32 cellular contexts compared by ENCODE assay signal in genomic region chr20:19431308-19431685, GRCh38.
"Had no signal": no experiment of that assay in that cellular context is flagged by ENCODE, and none has a peak within 500 bp of the region (broad histone marks: within the 10 kb centered on the region; RNA-seq: fewer than 3 reads in every experiment).

No MANE protein-coding gene starts in this region.

- ATAC-seq: activated CD8-positive, alpha-beta memory T cell treated with anti-CD3 and anti-CD28 coated beads, Interleukin-2, amount 10 ng/mL, durations not matched to agents 7 days and 5 days; activated CD8-positive, alpha-beta T cell treated with anti-CD3 and anti-CD28 coated beads, Interleukin-2, amount 10 ng/mL, durations not matched to agents 7 days and 5 days; activated naive CD8-positive, alpha-beta T cell treated with anti-CD3 and anti-CD28 coated beads, Interleukin-2, amount 50 U/mL, for 24 hours; body of pancreas had no signal

- H3K27ac Mint-ChIP-seq: activated B cell treated with CpG ODN at 0.5 μM for 24 hours; activated CD4-positive, alpha-beta memory T cell treated with anti-CD3 and anti-CD28 coated beads, Interleukin-2, amount 10 ng/mL, durations not matched to agents 7 days and 5 days; activated CD4-positive, alpha-beta T cell treated with anti-CD3 and anti-CD28 coated beads, Interleukin-2, amount 10 ng/mL, durations not matched to agents 24 days and 14 days; activated CD8-positive, alpha-beta memory T cell treated with anti-CD3 and anti-CD28 coated beads, Interleukin-2, amount 10 ng/mL, durations not matched to agents 7 days and 5 days; activated CD8-positive, alpha-beta T cell treated with anti-CD3 and anti-CD28 coated beads, Interleukin-2, amount 10 ng/mL, durations not matched to agents 7 days and 5 days; activated naive CD4-positive, alpha-beta T cell treated with anti-CD3 and anti-CD28 coated beads, Interleukin-2, amount 10 ng/mL, durations not matched to agents 7 days and 5 days; activated naive CD4-positive, alpha-beta T cell treated with anti-CD3 and anti-CD28 coated beads, Interleukin-2, amount 50 U/mL, for 24 hours; activated naive CD8-positive, alpha-beta T cell; activated naive CD8-positive, alpha-beta T cell treated with anti-CD3 and anti-CD28 coated beads, Interleukin-2, amount 10 ng/mL, durations not matched to agents 7 days and 5 days; activated naive CD8-positive, alpha-beta T cell treated with anti-CD3 and anti-CD28 coated beads, Interleukin-2, amount 50 U/mL, for 24 hours; activated T-cell treated with anti-CD3 and anti-CD28 coated beads, Interleukin-2, amount 50 U/mL, for 24 hours; activated T-helper 2 cell treated with anti-CD3 and anti-CD28 coated beads, Interferon-gamma antibody, Interleukin-2, Interleukin-4, amounts not matched to agents 10 μg/mL and 5 μg/mL and 100 μg/mL, durations not matched to agents 14 hours and 24 hours and 36 hours; T-helper 1 cell treated with Interleukin-12 subunit alpha and Interleukin-12 subunit beta and Interleukin-4 antibody, amounts not matched to agents 30 μg/mL and 1 μg/mL, for 36 hours; T-helper 2 cell treated with Interferon-gamma antibody and Interleukin-4, amounts not matched to agents 5 μg/mL and 100 μg/mL, for 36 hours had no signal

- H3K4me1 Mint-ChIP-seq: activated CD4-positive, alpha-beta memory T cell treated with anti-CD3 and anti-CD28 coated beads, Interleukin-2, amount 10 ng/mL, durations not matched to agents 7 days and 5 days; activated CD4-positive, alpha-beta T cell treated with anti-CD3 and anti-CD28 coated beads, Interleukin-2, amount 10 ng/mL, durations not matched to agents 24 days and 14 days; activated CD8-positive, alpha-beta memory T cell treated with anti-CD3 and anti-CD28 coated beads, Interleukin-2, amount 10 ng/mL, durations not matched to agents 7 days and 5 days; activated naive CD4-positive, alpha-beta T cell treated with anti-CD3 and anti-CD28 coated beads, Interleukin-2, amount 10 ng/mL, durations not matched to agents 7 days and 5 days; activated naive CD4-positive, alpha-beta T cell treated with anti-CD3 and anti-CD28 coated beads, Interleukin-2, amount 50 U/mL, for 24 hours; activated naive CD8-positive, alpha-beta T cell treated with anti-CD3 and anti-CD28 coated beads, Interleukin-2, amount 10 ng/mL, durations not matched to agents 7 days and 5 days had no signal

- H3K9me3 Mint-ChIP-seq: activated B cell treated with CpG ODN at 0.5 μM for 24 hours; activated CD4-positive, alpha-beta memory T cell treated with anti-CD3 and anti-CD28 coated beads, Interleukin-2, amount 10 ng/mL, durations not matched to agents 7 days and 5 days; activated CD4-positive, alpha-beta T cell treated with anti-CD3 and anti-CD28 coated beads, Interleukin-2, amount 10 ng/mL, durations not matched to agents 24 days and 14 days; activated naive CD4-positive, alpha-beta T cell treated with anti-CD3 and anti-CD28 coated beads, Interleukin-2, amount 10 ng/mL, durations not matched to agents 7 days and 5 days; activated naive CD4-positive, alpha-beta T cell treated with anti-CD3 and anti-CD28 coated beads, Interleukin-2, amount 50 U/mL, for 24 hours; activated naive CD8-positive, alpha-beta T cell treated with anti-CD3 and anti-CD28 coated beads, Interleukin-2, amount 10 ng/mL, durations not matched to agents 7 days and 5 days; activated naive CD8-positive, alpha-beta T cell treated with anti-CD3 and anti-CD28 coated beads, Interleukin-2, amount 50 U/mL, for 24 hours; activated T-cell treated with anti-CD3 and anti-CD28 coated beads, Interleukin-2, amount 50 U/mL, for 24 hours; activated T-helper 2 cell treated with anti-CD3 and anti-CD28 coated beads, Interferon-gamma antibody, Interleukin-2, Interleukin-4, amounts not matched to agents 10 μg/mL and 5 μg/mL and 100 μg/mL, durations not matched to agents 14 hours and 24 hours and 36 hours; T-helper 1 cell treated with Interleukin-12 subunit alpha and Interleukin-12 subunit beta and Interleukin-4 antibody, amounts not matched to agents 30 μg/mL and 1 μg/mL, for 36 hours; T-helper 2 cell treated with Interferon-gamma antibody and Interleukin-4, amounts not matched to agents 5 μg/mL and 100 μg/mL, for 36 hours had no signal

- DNase-seq: activated B cell treated with CpG ODN at 0.5 μM for 24 hours; activated CD4-positive, alpha-beta memory T cell treated with anti-CD3 and anti-CD28 coated beads, Interleukin-2, amount 10 ng/mL, durations not matched to agents 7 days and 5 days; activated CD4-positive, alpha-beta T cell treated with anti-CD3 and anti-CD28 coated beads for 4 hours; activated CD4-positive, alpha-beta T cell treated with anti-CD3 and anti-CD28 coated beads, Interleukin-2, amount 10 ng/mL, durations not matched to agents 24 days and 14 days; activated CD4-positive, alpha-beta T cell treated with anti-CD3 and anti-CD28 coated beads, Interleukin-2, amount 50 U/mL, for 48 hours; activated CD4-positive, CD25-positive, alpha-beta regulatory T cell treated with anti-CD3 and anti-CD28 coated beads, Interleukin-2, amount 50 U/mL, for 72 hours; activated CD8-positive, alpha-beta memory T cell treated with anti-CD3 and anti-CD28 coated beads for 24 hours; activated CD8-positive, alpha-beta memory T cell treated with anti-CD3 and anti-CD28 coated beads, Interleukin-2, amount 10 ng/mL, durations not matched to agents 7 days and 5 days; activated CD8-positive, alpha-beta memory T cell treated with anti-CD3 and anti-CD28 coated beads, Interleukin-2, amount 50 U/mL, for 48 hours; activated CD8-positive, alpha-beta T cell treated with anti-CD3 and anti-CD28 coated beads, Interleukin-2, amount 10 ng/mL, durations not matched to agents 7 days and 5 days; activated effector memory CD4-positive, alpha-beta T cell treated with Interleukin-2 at 50 U/mL for 16 hours; activated gamma-delta T cell; activated naive CD4-positive, alpha-beta T cell treated with anti-CD3 and anti-CD28 coated beads, Interleukin-2, amount 10 ng/mL, durations not matched to agents 7 days and 5 days; activated naive CD4-positive, alpha-beta T cell treated with Interleukin-2 at 50 U/mL for 16 hours; activated naive CD8-positive, alpha-beta T cell treated with anti-CD3 and anti-CD28 coated beads, Interleukin-2, amount 10 ng/mL, durations not matched to agents 7 days and 5 days; activated naive CD8-positive, alpha-beta T cell treated with anti-CD3 and anti-CD28 coated beads, Interleukin-2, amount 50 U/mL, for 24 hours; activated T-cell treated with anti-CD3 and anti-CD28 coated beads, Interleukin-2, amount 50 U/mL, for 24 hours; activated T-cell treated with anti-CD3 and anti-CD28 coated beads, Interleukin-2, amount 50 U/mL, for 48 hours; aorta; body of pancreas; brain microvascular endothelial cell; central memory CD4-positive, alpha-beta T cell; T-helper 1 cell; T-helper 2 cell; T-helper 9 cell had no signal

- H3K4me3 Mint-ChIP-seq: activated B cell treated with CpG ODN at 0.5 μM for 24 hours; activated CD4-positive, alpha-beta memory T cell treated with anti-CD3 and anti-CD28 coated beads, Interleukin-2, amount 10 ng/mL, durations not matched to agents 7 days and 5 days; activated CD4-positive, alpha-beta T cell treated with anti-CD3 and anti-CD28 coated beads, Interleukin-2, amount 10 ng/mL, durations not matched to agents 24 days and 14 days; activated CD8-positive, alpha-beta memory T cell treated with anti-CD3 and anti-CD28 coated beads, Interleukin-2, amount 10 ng/mL, durations not matched to agents 7 days and 5 days; activated CD8-positive, alpha-beta T cell treated with anti-CD3 and anti-CD28 coated beads, Interleukin-2, amount 10 ng/mL, durations not matched to agents 7 days and 5 days; activated naive CD4-positive, alpha-beta T cell treated with anti-CD3 and anti-CD28 coated beads, Interleukin-2, amount 10 ng/mL, durations not matched to agents 7 days and 5 days; activated naive CD4-positive, alpha-beta T cell treated with anti-CD3 and anti-CD28 coated beads, Interleukin-2, amount 50 U/mL, for 24 hours; activated naive CD8-positive, alpha-beta T cell; activated naive CD8-positive, alpha-beta T cell treated with anti-CD3 and anti-CD28 coated beads, Interleukin-2, amount 10 ng/mL, durations not matched to agents 7 days and 5 days; activated naive CD8-positive, alpha-beta T cell treated with anti-CD3 and anti-CD28 coated beads, Interleukin-2, amount 50 U/mL, for 24 hours; activated T-cell treated with anti-CD3 and anti-CD28 coated beads, Interleukin-2, amount 50 U/mL, for 24 hours; T-helper 1 cell treated with Interleukin-12 subunit alpha and Interleukin-12 subunit beta and Interleukin-4 antibody, amounts not matched to agents 30 μg/mL and 1 μg/mL, for 36 hours; T-helper 2 cell treated with Interferon-gamma antibody and Interleukin-4, amounts not matched to agents 5 μg/mL and 100 μg/mL, for 36 hours had no signal

- FAIRE-seq: astrocyte, TTC549 had no signal

- H3K36me3 Mint-ChIP-seq: activated CD8-positive, alpha-beta memory T cell treated with anti-CD3 and anti-CD28 coated beads, Interleukin-2, amount 10 ng/mL, durations not matched to agents 7 days and 5 days; activated naive CD4-positive, alpha-beta T cell treated with anti-CD3 and anti-CD28 coated beads, Interleukin-2, amount 10 ng/mL, durations not matched to agents 7 days and 5 days; activated naive CD4-positive, alpha-beta T cell treated with anti-CD3 and anti-CD28 coated beads, Interleukin-2, amount 50 U/mL, for 24 hours; activated naive CD8-positive, alpha-beta T cell; activated naive CD8-positive, alpha-beta T cell treated with anti-CD3 and anti-CD28 coated beads, Interleukin-2, amount 10 ng/mL, durations not matched to agents 7 days and 5 days had no signal
